ENCODE assay signal across 12 cellular contexts in the genomic region with DNA sequence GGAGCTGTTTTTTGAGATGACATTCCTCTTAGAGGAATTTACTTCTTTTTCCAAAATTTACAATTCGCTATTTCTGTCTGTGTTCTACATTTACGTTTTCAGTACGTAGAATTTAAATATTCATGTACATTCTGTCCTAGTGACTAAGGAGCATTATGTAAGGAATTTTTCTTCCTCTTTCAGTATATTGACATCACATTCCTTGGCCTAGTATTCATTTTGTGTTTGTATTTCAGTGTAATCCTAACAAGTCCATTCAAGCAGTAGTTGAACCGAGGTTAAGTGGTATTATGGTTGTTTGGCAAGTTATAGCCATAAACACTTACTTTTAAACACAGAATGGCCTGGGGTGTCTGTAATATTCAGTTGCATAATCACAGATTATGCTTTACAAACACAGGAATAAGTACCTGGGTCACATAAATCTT. TPM values are rescaled to one million over a fixed set of nuclear protein-coding genes. Genes with fewer than 3 reads are reported as not detected.
A peak's percentile ranks its signal among the peaks of the same experiment; 100 is the strongest.
DNase-seq lines count a peak whose midpoint lies in the region; ATAC-seq and TF ChIP-seq lines count a peak whose summit lies in the region.
"Had no signal": no experiment of that assay in that cellular context is flagged by ENCODE, and none has a peak within 500 bp of the region (broad histone marks: within the 10 kb centered on the region; RNA-seq: fewer than 3 reads in every experiment).

No MANE protein-coding gene starts in this region.

- H3K4me3 ChIP-seq in upper lobe of left lung: no peak overlapping the region
- H3K4me3 ChIP-seq: BLaER1 treated with 17β-estradiol and CSF1 and Interleukin-3, amounts not matched to agents 10 nM and 100 nM; Peyer's patch had no signal

- peaks cover 12% of the 10 kb centered on the region for H3K9me3 Mint-ChIP-seq in activated CD8-positive, alpha-beta memory T cell treated with anti-CD3 and anti-CD28 coated beads, Interleukin-2, amount 10 ng/mL, durations not matched to agents 7 days and 5 days (ENCODE audit: low read depth)
- peaks cover 10% of the 10 kb centered on the region for H3K9me3 Mint-ChIP-seq in activated T-helper 1 cell treated with anti-CD3 and anti-CD28 coated beads, Interleukin-12 subunit alpha, Interleukin-12 subunit beta, Interleukin-2, Interleukin-4 antibody, amounts not matched to agents 30 ng/mL and 10 ng/mL and 1 ng/mL, durations not matched to agents 14 hours and 24 hours and 36 hours
- H3K9me3 Mint-ChIP-seq: central memory CD8-positive, alpha-beta T cell had no signal

- TF ChIP-seq EP300 in upper lobe of left lung (IDR thresholded peaks at IDR 0.05): peak; percentile 61 to 91 (median 72)

- H3K27me3 ChIP-seq in upper lobe of left lung: no peaks in the 10 kb centered on the region
- H3K27me3 ChIP-seq: BLaER1 treated with 17β-estradiol and CSF1 and Interleukin-3, amounts not matched to agents 10 nM and 100 nM; Peyer's patch had no signal

- intact Hi-C loops in activated T-helper 1 cell treated with anti-CD3 and anti-CD28 coated beads, Interleukin-12 subunit alpha, Interleukin-12 subunit beta, Interleukin-2, Interleukin-4 antibody, amounts not matched to agents 30 ng/mL and 10 ng/mL and 1 ng/mL, durations not matched to agents 14 hours and 24 hours and 36 hours (cut with micrococcal nuclease): loop anchor here (2.0 kb wide), 2 partner anchors 26 to 40 kb away; no protein-coding TSS in a partner anchor

- H3K4me1 Mint-ChIP-seq in activated CD8-positive, alpha-beta memory T cell treated with anti-CD3 and anti-CD28 coated beads, Interleukin-2, amount 10 ng/mL, durations not matched to agents 7 days and 5 days: peaks cover 29% of the 10 kb centered on the region
- peaks cover 23% of the 10 kb centered on the region for H3K4me1 Mint-ChIP-seq in activated T-helper 1 cell treated with anti-CD3 and anti-CD28 coated beads, Interleukin-12 subunit alpha, Interleukin-12 subunit beta, Interleukin-2, Interleukin-4 antibody, amounts not matched to agents 30 ng/mL and 10 ng/mL and 1 ng/mL, durations not matched to agents 14 hours and 24 hours and 36 hours (ENCODE audit: low read depth)

- H3K27ac ChIP-seq in upper lobe of left lung: peak overlapping the region; percentile 59 to 74 (median 68)

- 53 to 57% methylated on average over 4 of the region's 4 CpGs for WGBS in upper lobe of left lung, 2 donors

- CTCF ChIA-PET in activated CD8-positive, alpha-beta memory T cell treated with anti-CD3 and anti-CD28 coated beads, Interleukin-2, amount 10 ng/mL, durations not matched to agents 7 days and 5 days (lab: Charles Lee): interaction anchor here (0.6 to 1.4 kb wide), 3 partner anchors 31 to 50 kb away, joined by 3 to 5 read pairs (median 3); no protein-coding TSS in a partner anchor

- H3K27me3 Mint-ChIP-seq in activated CD8-positive, alpha-beta memory T cell treated with anti-CD3 and anti-CD28 coated beads, Interleukin-2, amount 10 ng/mL, durations not matched to agents 7 days and 5 days: no peaks in the 10 kb centered on the region
- no peaks in the 10 kb centered on the region for H3K27me3 Mint-ChIP-seq in activated T-helper 1 cell treated with anti-CD3 and anti-CD28 coated beads, Interleukin-12 subunit alpha, Interleukin-12 subunit beta, Interleukin-2, Interleukin-4 antibody, amounts not matched to agents 30 ng/mL and 10 ng/mL and 1 ng/mL, durations not matched to agents 14 hours and 24 hours and 36 hours (ENCODE audit: insufficient read depth)
- H3K27me3 Mint-ChIP-seq: central memory CD8-positive, alpha-beta T cell had no signal

- peak in 1 of 4 donors; percentile 23 for TF ChIP-seq POLR2A in upper lobe of left lung (IDR thresholded peaks at IDR 0.05)

- H3K27ac Mint-ChIP-seq in activated CD8-positive, alpha-beta memory T cell treated with anti-CD3 and anti-CD28 coated beads, Interleukin-2, amount 10 ng/mL, durations not matched to agents 7 days and 5 days: peak overlapping the region; percentile 76
- H3K27ac Mint-ChIP-seq in activated T-helper 1 cell treated with anti-CD3 and anti-CD28 coated beads, Interleukin-12 subunit alpha, Interleukin-12 subunit beta, Interleukin-2, Interleukin-4 antibody, amounts not matched to agents 30 ng/mL and 10 ng/mL and 1 ng/mL, durations not matched to agents 14 hours and 24 hours and 36 hours: peak overlapping the region; percentile 1

- peak overlapping the region; percentile 28 for H3K4me3 Mint-ChIP-seq in activated CD8-positive, alpha-beta memory T cell treated with anti-CD3 and anti-CD28 coated beads, Interleukin-2, amount 10 ng/mL, durations not matched to agents 7 days and 5 days
- no peak overlapping the region for H3K4me3 Mint-ChIP-seq in activated T-helper 1 cell treated with anti-CD3 and anti-CD28 coated beads, Interleukin-12 subunit alpha, Interleukin-12 subunit beta, Interleukin-2, Interleukin-4 antibody, amounts not matched to agents 30 ng/mL and 10 ng/mL and 1 ng/mL, durations not matched to agents 14 hours and 24 hours and 36 hours
- H3K4me3 Mint-ChIP-seq: central memory CD8-positive, alpha-beta T cell had no signal

- H3K36me3 ChIP-seq in upper lobe of left lung: no peaks in the 10 kb centered on the region
- H3K36me3 ChIP-seq: Peyer's patch had no signal

- H3K4me1 ChIP-seq in upper lobe of left lung: peaks cover 12 to 30% (median 17%) of the 10 kb centered on the region in 4 donors

- no peak for DNase-seq in activated CD8-positive, alpha-beta memory T cell treated with anti-CD3 and anti-CD28 coated beads, Interleukin-2, amount 10 ng/mL, durations not matched to agents 7 days and 5 days
- DNase-seq in activated CD8-positive, alpha-beta memory T cell treated with anti-CD3 and anti-CD28 coated beads for 24 hours: no peak
- no peak for DNase-seq in activated T-helper 1 cell treated with anti-CD3 and anti-CD28 coated beads, Interleukin-12 subunit alpha, Interleukin-12 subunit beta, Interleukin-2, Interleukin-4 antibody, amounts not matched to agents 30 ng/mL and 10 ng/mL and 1 ng/mL, durations not matched to agents 14 hours and 24 hours and 36 hours (ENCODE audit: low spot score)
- DNase-seq in hepatic stellate cell (ENCODE audit: low spot score) (peak; percentile 53), upper lobe of left lung (no peak), NCI-H2081 (lab: John Stamatoyannopoulos, UW) (no peak)
- no peak for DNase-seq in stimulated activated CD8-positive, alpha-beta memory T cell treated with anti-CD3 and anti-CD28 coated beads, Interleukin-4, amount 100 ng/mL, for 48 hours
- DNase-seq: Peyer's patch, retina had no signal

- peaks cover 27% of the 10 kb centered on the region for H3K36me3 Mint-ChIP-seq in activated CD8-positive, alpha-beta memory T cell treated with anti-CD3 and anti-CD28 coated beads, Interleukin-2, amount 10 ng/mL, durations not matched to agents 7 days and 5 days
- peaks cover 13% of the 10 kb centered on the region for H3K36me3 Mint-ChIP-seq in activated T-helper 1 cell treated with anti-CD3 and anti-CD28 coated beads, Interleukin-12 subunit alpha, Interleukin-12 subunit beta, Interleukin-2, Interleukin-4 antibody, amounts not matched to agents 30 ng/mL and 10 ng/mL and 1 ng/mL, durations not matched to agents 14 hours and 24 hours and 36 hours (ENCODE audit: low read depth)

- no peak for ATAC-seq in activated CD8-positive, alpha-beta memory T cell treated with anti-CD3 and anti-CD28 coated beads, Interleukin-2, amount 10 ng/mL, durations not matched to agents 7 days and 5 days
- peak; percentile 88 for ATAC-seq in upper lobe of left lung (ENCODE audit: low FRiP score in 2 of 2)
- ATAC-seq in HG03571 (IDR thresholded peaks at IDR 0.05; ENCODE audit: unreplicated experiment): no peak

- TF ChIP-seq CTCF in upper lobe of left lung (IDR thresholded peaks at IDR 0.05): no peak

- no peaks in the 10 kb centered on the region for H3K9me3 ChIP-seq in upper lobe of left lung

RNA-seq across cellular contexts. Expression of a gene that starts 52.1 kb away (rescaled TPM):
- total RNA-seq in activated CD8-positive, alpha-beta memory T cell treated with anti-CD3 and anti-CD28 coated beads, Interleukin-2, amount 10 ng/mL, durations not matched to agents 7 days and 5 days: 10 to 100 TPM; 69.2 to 81.5 TPM
- 98.0 and 98.9 TPM in 2 replicates for total RNA-seq in activated T-helper 1 cell treated with anti-CD3 and anti-CD28 coated beads, Interleukin-12 subunit alpha, Interleukin-12 subunit beta, Interleukin-2, Interleukin-4 antibody, amounts not matched to agents 30 ng/mL and 10 ng/mL and 1 ng/mL, durations not matched to agents 14 hours and 24 hours and 36 hours
- total RNA-seq in upper lobe of left lung: 10 to 100 TPM; 44.1 to 89.5 (median 57.7) TPM

Comparison
In these comparisons a context has a peak if more than half of its experiments do, and no peak if none do; other contexts are left out.
1. ATAC-seq: peak in upper lobe of left lung (2 of 2); none in activated CD8-positive, alpha-beta memory T cell treated with anti-CD3 and anti-CD28 coated beads, Interleukin-2, amount 10 ng/mL, durations not matched to agents 7 days and 5 days (single experiment) and HG03571 (single experiment).